Comparison of ENCODE assay signal across 19 cellular contexts in the genomic region with DNA sequence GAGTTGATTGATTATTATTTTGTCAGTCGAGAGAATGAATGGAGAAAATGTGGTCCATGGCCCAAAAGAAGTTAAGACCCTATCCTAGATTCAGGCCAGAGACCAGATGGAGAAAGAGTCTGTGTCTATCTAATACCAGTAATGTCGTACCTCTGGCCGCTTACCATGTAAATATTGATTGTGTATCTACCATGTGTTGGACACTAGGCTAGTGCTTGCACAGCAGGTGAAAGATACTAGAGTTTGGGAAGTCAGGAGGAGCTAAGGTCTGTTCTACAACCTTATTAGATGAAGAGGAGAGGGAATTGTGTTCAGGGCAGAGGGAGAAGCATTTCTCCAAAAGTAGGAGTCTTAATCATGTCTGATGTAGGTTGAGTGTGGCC. TPM values are rescaled to one million over a fixed set of nuclear protein-coding genes. Genes with fewer than 3 reads are reported as not detected.
DNase-seq lines count a peak whose midpoint lies in the region; ATAC-seq and TF ChIP-seq lines count a peak whose summit lies in the region.
"Had no signal": no experiment of that assay in that cellular context is flagged by ENCODE, and none has a peak within 500 bp of the region (broad histone marks: within the 10 kb centered on the region; RNA-seq: fewer than 3 reads in every experiment).

No MANE protein-coding gene starts in this region.

- H3K36me3 Mint-ChIP-seq in activated naive CD4-positive, alpha-beta T cell treated with anti-CD3 and anti-CD28 coated beads, Interleukin-2, amount 50 U/mL, for 24 hours, result peaks cover 16% of the 10 kb centered on the region
- H3K36me3 Mint-ChIP-seq in activated T-helper 17 cell treated with anti-CD3 and anti-CD28 coated beads, Interleukin-2, amount 50 U/mL, for 72 hours (ENCODE audit: low read depth), result peaks cover 80% of the 10 kb centered on the region

- H3K4me2 ChIP-seq in HCT116 (ENCODE audit: low read length), result no peak overlapping the region
- H3K4me2 ChIP-seq: SK-N-SH had no signal

- TSS peak; percentile 26 for BruUV-seq in HCT116 (replicated peaks; lab: Mats Ljungman, UMichigan)

- H3K27ac ChIP-seq in HCT116 (ENCODE audit: low read depth, low read length), result no peak overlapping the region
- H3K27ac ChIP-seq in thyroid gland, result peak overlapping the region in 2 of 3 donors; percentile 31 to 58
- no peak overlapping the region for H3K27ac ChIP-seq in upper lobe of right lung

- TF ChIP-seq CTCF in HCT116 (IDR thresholded peaks at IDR 0.05 in 2 of 3, conservative IDR thresholded peaks at IDR 0.05 in 1 of 3; ENCODE audit: borderline replicate concordance in 1 of 3, insufficient read depth in 1 of 3, low read depth in 2 of 3, low read length in 2 of 3) (no peak), thyroid gland (IDR thresholded peaks at IDR 0.05) (no peak), upper lobe of right lung (IDR thresholded peaks at IDR 0.05) (no peak)

- no peak for TF ChIP-seq RAD21 in HCT116 (IDR thresholded peaks at IDR 0.05; ENCODE audit: low read depth)

- H3K36me3 ChIP-seq in HCT116 (ENCODE audit: control insufficient read depth in 1 of 2, insufficient read depth in 2 of 2, low read length in 2 of 2) (peaks cover 4 to 5% of the 10 kb centered on the region in 2 experiments; a peak in 2 of 4 replicates), thyroid gland (peaks cover 31 to 32% of the 10 kb centered on the region in 2 donors), upper lobe of right lung (peaks cover 69% of the 10 kb centered on the region)

- H3K27me3 ChIP-seq in HCT116 (ENCODE audit: insufficient read depth, low read length) (no peaks in the 10 kb centered on the region), thyroid gland (no peaks in the 10 kb centered on the region), upper lobe of right lung (no peaks in the 10 kb centered on the region)

- CTCF ChIA-PET in HCT116 (lab: Charles Lee), result no interaction called here

- intact Hi-C loops in HCT116 (cut with micrococcal nuclease), result no loop called here
- intact Hi-C loops in thyroid gland (cut with DNase I), result no loop called here
- intact Hi-C loops in upper lobe of right lung (cut with DNase I), result no loop called here

- H3K9me2 ChIP-seq in HCT116 (ENCODE audit: insufficient read depth), result no peaks in the 10 kb centered on the region
- H3K9me2 ChIP-seq: SK-N-SH had no signal

- no peaks in the 10 kb centered on the region for H3K79me2 ChIP-seq in HCT116 (ENCODE audit: insufficient read depth, low read length)

- H3K4me3 Mint-ChIP-seq in activated naive CD4-positive, alpha-beta T cell treated with anti-CD3 and anti-CD28 coated beads, Interleukin-2, amount 50 U/mL, for 24 hours, result no peak overlapping the region
- H3K4me3 Mint-ChIP-seq in activated T-helper 17 cell treated with anti-CD3 and anti-CD28 coated beads, Interleukin-2, amount 50 U/mL, for 72 hours, result no peak overlapping the region
- H3K4me3 Mint-ChIP-seq: B cell, HFFc6 had no signal

- 94 to 98% methylated on average over 3 of the region's 3 CpGs for WGBS in thyroid gland, 2 donors

- no peak for DNase-seq in activated naive CD4-positive, alpha-beta T cell treated with Interleukin-2 at 50 U/mL for 16 hours
- DNase-seq in HCT116 (ENCODE audit: low read depth, low spot score) (no peak), thyroid gland (no peak), upper lobe of right lung (no peak)
- DNase-seq: COR-L47, DMS 273 treated with DMSO at 0.1 percent for 48 hours, HFFc6, NCI-H1092 treated with DMSO at 0.1 percent for 48 hours, NCI-H1436 treated with DMSO at 0.1 percent for 48 hours, NCI-H1930, NCI-H226, NCI-H748 treated with DMSO at 0.1 percent for 48 hours, SIG-M5, SK-N-SH had no signal

- H3K9me3 ChIP-seq in HCT116 (ENCODE audit: control insufficient read depth in 1 of 2, insufficient read depth in 1 of 2, low read depth in 1 of 2, low read length in 2 of 2), result no peaks in the 10 kb centered on the region
- H3K9me3 ChIP-seq in thyroid gland, result no peaks in the 10 kb centered on the region
- H3K9me3 ChIP-seq in upper lobe of right lung, result no peaks in the 10 kb centered on the region
- H3K9me3 ChIP-seq: SK-N-SH had no signal

- H3K9me3 Mint-ChIP-seq in activated naive CD4-positive, alpha-beta T cell treated with anti-CD3 and anti-CD28 coated beads, Interleukin-2, amount 50 U/mL, for 24 hours, result no peaks in the 10 kb centered on the region
- no peaks in the 10 kb centered on the region for H3K9me3 Mint-ChIP-seq in activated T-helper 17 cell treated with anti-CD3 and anti-CD28 coated beads, Interleukin-2, amount 50 U/mL, for 72 hours
- H3K9me3 Mint-ChIP-seq: HFFc6 had no signal

- H3K4me3 ChIP-seq in HCT116 (replicated peaks in 1 of 2; ENCODE audit: low read depth in 1 of 2, low read length in 2 of 2) (no peak overlapping the region), thyroid gland (replicated peaks in 1 of 3) (no peak overlapping the region), upper lobe of right lung (no peak overlapping the region)

- H3K4me1 Mint-ChIP-seq in activated naive CD4-positive, alpha-beta T cell treated with anti-CD3 and anti-CD28 coated beads, Interleukin-2, amount 50 U/mL, for 24 hours, result peaks cover 12% of the 10 kb centered on the region
- H3K4me1 Mint-ChIP-seq in activated T-helper 17 cell treated with anti-CD3 and anti-CD28 coated beads, Interleukin-2, amount 50 U/mL, for 72 hours, result peaks cover 2% of the 10 kb centered on the region

- no peaks in the 10 kb centered on the region for H3K4me1 ChIP-seq in HCT116 (ENCODE audit: control insufficient read depth in 1 of 2, insufficient read depth in 2 of 2, low read length in 2 of 2)
- peaks cover 8 to 34% of the 10 kb centered on the region in 2 donors for H3K4me1 ChIP-seq in thyroid gland
- H3K4me1 ChIP-seq in upper lobe of right lung, result peaks cover 4% of the 10 kb centered on the region

- POLR2A ChIA-PET in HCT116 (lab: Charles Lee), result no interaction called here

- no peak for TF ChIP-seq POLR2A in HCT116 (IDR thresholded peaks at IDR 0.05; ENCODE audit: borderline replicate concordance, extremely low read depth, insufficient read depth, insufficient read length)
- TF ChIP-seq POLR2A in thyroid gland (IDR thresholded peaks at IDR 0.05), result no peak

- no peaks in the 10 kb centered on the region for H4K20me1 ChIP-seq in HCT116 (ENCODE audit: insufficient read depth)

- RAD21 ChIA-PET in HCT116 (lab: Charles Lee; ENCODE audit: low non-redundant PET in 1 of 2, low total read pairs in 2 of 2, uncharacterized antibody in 2 of 2, unreplicated experiment in 2 of 2), result no interaction called here

- H2AFZ ChIP-seq in HCT116 (ENCODE audit: low read depth, low read length, poor library complexity, severe bottlenecking), result no peak overlapping the region

- peak overlapping the region; percentile 8 for H3K27ac Mint-ChIP-seq in activated naive CD4-positive, alpha-beta T cell treated with anti-CD3 and anti-CD28 coated beads, Interleukin-2, amount 50 U/mL, for 24 hours
- peak overlapping the region; percentile 22 for H3K27ac Mint-ChIP-seq in activated T-helper 17 cell treated with anti-CD3 and anti-CD28 coated beads, Interleukin-2, amount 50 U/mL, for 72 hours
- H3K27ac Mint-ChIP-seq: B cell, HFFc6 had no signal

- no peaks in the 10 kb centered on the region for H3K27me3 Mint-ChIP-seq in activated naive CD4-positive, alpha-beta T cell treated with anti-CD3 and anti-CD28 coated beads, Interleukin-2, amount 50 U/mL, for 24 hours
- H3K27me3 Mint-ChIP-seq in activated T-helper 17 cell treated with anti-CD3 and anti-CD28 coated beads, Interleukin-2, amount 50 U/mL, for 72 hours, result no peaks in the 10 kb centered on the region
- H3K27me3 Mint-ChIP-seq: B cell had no signal

- ATAC-seq in HCT116, result no peak
- ATAC-seq in activated T-helper 17 cell treated with anti-CD3 and anti-CD28 coated beads, Interleukin-2, amount 50 U/mL, for 72 hours (replicated peaks), result no peak
- ATAC-seq in GM18502 (IDR thresholded peaks at IDR 0.05; ENCODE audit: poor library complexity, unreplicated experiment), result no peak
- ATAC-seq in upper lobe of right lung, result no peak
- ATAC-seq: Panc1 had no signal

- H3K9ac ChIP-seq in HCT116 (ENCODE audit: low read length), result no peak overlapping the region
- H3K9ac ChIP-seq: SK-N-SH had no signal

TF ChIP-seq in HCT116, 20 proteins besides CTCF, POLR2A, EP300 and RAD21 (continues in another document):
- TF ChIP-seq TCF7L2 (IDR thresholded peaks at IDR 0.05; ENCODE audit: borderline replicate concordance, extremely low read depth, insufficient read depth, insufficient read length), result no peak
- no peak for TF ChIP-seq ZFX (IDR thresholded peaks at IDR 0.05)
- TF ChIP-seq JUND (IDR thresholded peaks at IDR 0.05), result no peak
- TF ChIP-seq EZH2phosphoT487 (IDR thresholded peaks at IDR 0.05; ENCODE audit: borderline replicate concordance), result no peak
- no peak for TF ChIP-seq SRF (IDR thresholded peaks at IDR 0.05; ENCODE audit: low read depth)
- no peak for TF ChIP-seq YY1 (IDR thresholded peaks at IDR 0.05; ENCODE audit: extremely low read depth, insufficient replicate concordance, low read depth, low read length)

RNA-seq across cellular contexts. Expression of gene PIK3IP1, which starts 31.8 kb away (rescaled TPM):
- 1.6 TPM for total RNA-seq in HCT116 (2021; ENCODE audit: unreplicated experiment)
- 1.2 and 1.5 TPM in 2 replicates for polyA plus RNA-seq in HCT116 (2012)
- total RNA-seq in activated T-helper 17 cell treated with anti-CD3 and anti-CD28 coated beads, Interleukin-2, amount 50 U/mL, for 72 hours, result 10 to 100 TPM; 11.0 to 24.1 TPM
- 10 to 100 TPM; 39.8 to 88.4 (median 48.1) TPM for total RNA-seq in thyroid gland
- total RNA-seq in upper lobe of right lung, result 56.4 TPM

RNA-seq across cellular contexts. Expression of gene LIMK2, which starts 48.4 kb away (rescaled TPM):
- 21.9 TPM for total RNA-seq in HCT116 (2021; ENCODE audit: unreplicated experiment)
- polyA plus RNA-seq in HCT116 (2012), result 14.1 and 15.2 TPM in 2 replicates
- 10 to 100 TPM; 59.5 to 61.4 TPM for total RNA-seq in activated T-helper 17 cell treated with anti-CD3 and anti-CD28 coated beads, Interleukin-2, amount 50 U/mL, for 72 hours
- 100 to 1,000 TPM in 2 of 4 donors, 10 to 100 TPM in 2; 85.0 to 123 (median 99.4) TPM for total RNA-seq in thyroid gland
- 63.0 TPM for total RNA-seq in upper lobe of right lung

Comparison
In these comparisons a context has a peak if more than half of its experiments do, and no peak if none do; other contexts are left out.
1. H3K27ac ChIP-seq: peak in thyroid gland (2 of 3); none in HCT116 (single experiment) and upper lobe of right lung (single experiment).